ENCODE assay signal across 1 cellular context in genomic region chr17:36534881-36535668, GRCh38.
TF ChIP-seq lines count a peak whose summit lies in the region.

Gene PIGW, plus strand, starts transcription at chr17:36534987. Its CDS starts 2,115 bp downstream, at chr17:36537102.

TF ChIP-seq in K562, 482 proteins besides CTCF, POLR2A, EP300 and RAD21 (continued from another document and continues in another):
- TF ChIP-seq MGA (IDR thresholded peaks at IDR 0.05) (peak; percentile 95), ELF1 (tag; IDR thresholded peaks at IDR 0.05) (peak; percentile 98), RBM25 (IDR thresholded peaks at IDR 0.05; ENCODE audit: low read depth, low read length, severe bottlenecking) (peak; percentile 95), ZNF639 (CRISPR knock-in tag; conservative IDR thresholded peaks at IDR 0.05 in 1 of 2, IDR thresholded peaks at IDR 0.05 in 1 of 2) (peak in 1 of 2 experiments; percentile 14; a peak in 1 of 4 replicates), FIP1L1 (IDR thresholded peaks at IDR 0.05; ENCODE audit: low read depth, low read length, poor library complexity, severe bottlenecking) (peak; percentile 86), HNRNPL (IDR thresholded peaks at IDR 0.05; ENCODE audit: low read depth, low read length) (peak; percentile 92), CREB1 (IDR thresholded peaks at IDR 0.05) (peak; percentile 44), CREB1 (CRISPR knock-in tag; IDR thresholded peaks at IDR 0.05) (peak; percentile 74), ZNF583 (CRISPR knock-in tag; IDR thresholded peaks at IDR 0.05) (peak; percentile 15; the same call in 1 of the 2 replicates), ZNF592 (IDR thresholded peaks at IDR 0.05) (peak; percentile 62), NFE2 (IDR thresholded peaks at IDR 0.05; ENCODE audit: low read depth) (no peak), POLR2B (IDR thresholded peaks at IDR 0.05; ENCODE audit: low read depth, partially characterized antibody) (peak; percentile 73), JUN (IDR thresholded peaks at IDR 0.05; ENCODE audit: borderline replicate concordance, low read depth, low read length) (peak; percentile 25; the same call in 1 of the 2 replicates), JUN (CRISPR knock-in tag; IDR thresholded peaks at IDR 0.05; ENCODE audit: borderline replicate concordance) (no peak), HEY1 (CRISPR knock-in tag; IDR thresholded peaks at IDR 0.05; ENCODE audit: borderline replicate concordance) (0 out of 2 replicates have a peak, but pooled peaks have one; percentile 1), SUPT5H (IDR thresholded peaks at IDR 0.05) (peak; percentile 86), KLF1 (tag; IDR thresholded peaks at IDR 0.05) (peak; percentile 95), POLR2AphosphoS5 (IDR thresholded peaks at IDR 0.05; ENCODE audit: control insufficient read depth, insufficient read depth, low read depth, low read length) (peak; percentile 77), PHTF2 (CRISPR knock-in tag; IDR thresholded peaks at IDR 0.05) (no peak), POLR2H (tag; IDR thresholded peaks at IDR 0.05; ENCODE audit: low read depth) (peak; percentile 91), RBBP5 (IDR thresholded peaks at IDR 0.05; ENCODE audit: borderline replicate concordance, insufficient read depth, low read length, poor library complexity, severe bottlenecking) (peak; percentile 84), MYNN (IDR thresholded peaks at IDR 0.05) (peak; percentile 21; the same call in 1 of the 2 replicates), MYNN (CRISPR knock-in tag; IDR thresholded peaks at IDR 0.05) (no peak)
- TF ChIP-seq, protein P1, sequence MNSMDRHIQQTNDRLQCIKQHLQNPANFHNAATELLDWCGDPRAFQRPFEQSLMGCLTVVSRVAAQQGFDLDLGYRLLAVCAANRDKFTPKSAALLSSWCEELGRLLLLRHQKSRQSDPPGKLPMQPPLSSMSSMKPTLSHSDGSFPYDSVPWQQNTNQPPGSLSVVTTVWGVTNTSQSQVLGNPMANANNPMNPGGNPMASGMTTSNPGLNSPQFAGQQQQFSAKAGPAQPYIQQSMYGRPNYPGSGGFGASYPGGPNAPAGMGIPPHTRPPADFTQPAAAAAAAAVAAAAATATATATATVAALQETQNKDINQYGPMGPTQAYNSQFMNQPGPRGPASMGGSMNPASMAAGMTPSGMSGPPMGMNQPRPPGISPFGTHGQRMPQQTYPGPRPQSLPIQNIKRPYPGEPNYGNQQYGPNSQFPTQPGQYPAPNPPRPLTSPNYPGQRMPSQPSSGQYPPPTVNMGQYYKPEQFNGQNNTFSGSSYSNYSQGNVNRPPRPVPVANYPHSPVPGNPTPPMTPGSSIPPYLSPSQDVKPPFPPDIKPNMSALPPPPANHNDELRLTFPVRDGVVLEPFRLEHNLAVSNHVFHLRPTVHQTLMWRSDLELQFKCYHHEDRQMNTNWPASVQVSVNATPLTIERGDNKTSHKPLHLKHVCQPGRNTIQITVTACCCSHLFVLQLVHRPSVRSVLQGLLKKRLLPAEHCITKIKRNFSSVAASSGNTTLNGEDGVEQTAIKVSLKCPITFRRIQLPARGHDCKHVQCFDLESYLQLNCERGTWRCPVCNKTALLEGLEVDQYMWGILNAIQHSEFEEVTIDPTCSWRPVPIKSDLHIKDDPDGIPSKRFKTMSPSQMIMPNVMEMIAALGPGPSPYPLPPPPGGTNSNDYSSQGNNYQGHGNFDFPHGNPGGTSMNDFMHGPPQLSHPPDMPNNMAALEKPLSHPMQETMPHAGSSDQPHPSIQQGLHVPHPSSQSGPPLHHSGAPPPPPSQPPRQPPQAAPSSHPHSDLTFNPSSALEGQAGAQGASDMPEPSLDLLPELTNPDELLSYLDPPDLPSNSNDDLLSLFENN (IDR thresholded peaks at IDR 0.05; ENCODE audit: low read depth in 2 of 2, low read length in 2 of 2): 0 out of 4 replicates have a peak, but pooled peaks of 1 of the 2 experiments have one; percentile 17
- TF ChIP-seq, protein P2, sequence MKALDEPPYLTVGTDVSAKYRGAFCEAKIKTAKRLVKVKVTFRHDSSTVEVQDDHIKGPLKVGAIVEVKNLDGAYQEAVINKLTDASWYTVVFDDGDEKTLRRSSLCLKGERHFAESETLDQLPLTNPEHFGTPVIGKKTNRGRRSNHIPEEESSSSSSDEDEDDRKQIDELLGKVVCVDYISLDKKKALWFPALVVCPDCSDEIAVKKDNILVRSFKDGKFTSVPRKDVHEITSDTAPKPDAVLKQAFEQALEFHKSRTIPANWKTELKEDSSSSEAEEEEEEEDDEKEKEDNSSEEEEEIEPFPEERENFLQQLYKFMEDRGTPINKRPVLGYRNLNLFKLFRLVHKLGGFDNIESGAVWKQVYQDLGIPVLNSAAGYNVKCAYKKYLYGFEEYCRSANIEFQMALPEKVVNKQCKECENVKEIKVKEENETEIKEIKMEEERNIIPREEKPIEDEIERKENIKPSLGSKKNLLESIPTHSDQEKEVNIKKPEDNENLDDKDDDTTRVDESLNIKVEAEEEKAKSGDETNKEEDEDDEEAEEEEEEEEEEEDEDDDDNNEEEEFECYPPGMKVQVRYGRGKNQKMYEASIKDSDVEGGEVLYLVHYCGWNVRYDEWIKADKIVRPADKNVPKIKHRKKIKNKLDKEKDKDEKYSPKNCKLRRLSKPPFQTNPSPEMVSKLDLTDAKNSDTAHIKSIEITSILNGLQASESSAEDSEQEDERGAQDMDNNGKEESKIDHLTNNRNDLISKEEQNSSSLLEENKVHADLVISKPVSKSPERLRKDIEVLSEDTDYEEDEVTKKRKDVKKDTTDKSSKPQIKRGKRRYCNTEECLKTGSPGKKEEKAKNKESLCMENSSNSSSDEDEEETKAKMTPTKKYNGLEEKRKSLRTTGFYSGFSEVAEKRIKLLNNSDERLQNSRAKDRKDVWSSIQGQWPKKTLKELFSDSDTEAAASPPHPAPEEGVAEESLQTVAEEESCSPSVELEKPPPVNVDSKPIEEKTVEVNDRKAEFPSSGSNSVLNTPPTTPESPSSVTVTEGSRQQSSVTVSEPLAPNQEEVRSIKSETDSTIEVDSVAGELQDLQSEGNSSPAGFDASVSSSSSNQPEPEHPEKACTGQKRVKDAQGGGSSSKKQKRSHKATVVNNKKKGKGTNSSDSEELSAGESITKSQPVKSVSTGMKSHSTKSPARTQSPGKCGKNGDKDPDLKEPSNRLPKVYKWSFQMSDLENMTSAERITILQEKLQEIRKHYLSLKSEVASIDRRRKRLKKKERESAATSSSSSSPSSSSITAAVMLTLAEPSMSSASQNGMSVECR (CRISPR knock-in tag; IDR thresholded peaks at IDR 0.05): peak; percentile 91
- TF ChIP-seq, protein P3, sequence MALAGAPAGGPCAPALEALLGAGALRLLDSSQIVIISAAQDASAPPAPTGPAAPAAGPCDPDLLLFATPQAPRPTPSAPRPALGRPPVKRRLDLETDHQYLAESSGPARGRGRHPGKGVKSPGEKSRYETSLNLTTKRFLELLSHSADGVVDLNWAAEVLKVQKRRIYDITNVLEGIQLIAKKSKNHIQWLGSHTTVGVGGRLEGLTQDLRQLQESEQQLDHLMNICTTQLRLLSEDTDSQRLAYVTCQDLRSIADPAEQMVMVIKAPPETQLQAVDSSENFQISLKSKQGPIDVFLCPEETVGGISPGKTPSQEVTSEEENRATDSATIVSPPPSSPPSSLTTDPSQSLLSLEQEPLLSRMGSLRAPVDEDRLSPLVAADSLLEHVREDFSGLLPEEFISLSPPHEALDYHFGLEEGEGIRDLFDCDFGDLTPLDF (CRISPR knock-in tag; IDR thresholded peaks at IDR 0.05): peak; percentile 82; the same call in 1 of the 2 replicates
